14 cellular contexts compared by ENCODE assay signal in genomic region chr4:147596377-147596776, GRCh38. TPM values are rescaled to one million over a fixed set of nuclear protein-coding genes. Genes with fewer than 3 reads are reported as not detected.
A peak's percentile ranks its signal among the peaks of the same experiment; 100 is the strongest.
DNase-seq lines count a peak whose midpoint lies in the region; TF ChIP-seq lines count a peak whose summit lies in the region.
"Had no signal": no experiment of that assay in that cellular context is flagged by ENCODE, and none has a peak within 500 bp of the region (broad histone marks: within the 10 kb centered on the region; RNA-seq: fewer than 3 reads in every experiment).

No MANE protein-coding gene starts in this region.

- peak; percentile 47; the same call in 1 of the 2 replicates for TF ChIP-seq RAD21 in Ishikawa (IDR thresholded peaks at IDR 0.05; ENCODE audit: low read depth)

- TF ChIP-seq CTCF in GM13977 (IDR thresholded peaks at IDR 0.05; ENCODE audit: extremely low read depth, insufficient read depth, missing control alignments), result peak; percentile 19
- TF ChIP-seq CTCF in prostate gland (IDR thresholded peaks at IDR 0.05), result peak in 2 of 4 experiments; percentile 13 to 14
- TF ChIP-seq CTCF in adrenal gland (IDR thresholded peaks at IDR 0.05), result no peak

- 59% methylated on average over 1 of the region's 1 CpG for whole genome bisulfite sequencing in prostate gland
- WGBS in adrenal gland, 4 donors, result 57 to 65% (median 61%) methylated on average over 1 of the region's 1 CpG

- H3K27ac ChIP-seq in prostate gland (no peak overlapping the region), adrenal gland (no peak overlapping the region)
- H3K27ac ChIP-seq: gastroesophageal sphincter, left ventricle myocardium inferior, Peyer's patch had no signal

- H3K4me1 ChIP-seq in adipocyte (ENCODE audit: control insufficient read depth, insufficient read depth, low read length), result peaks cover 14% of the 10 kb centered on the region
- no peaks in the 10 kb centered on the region for H3K4me1 ChIP-seq in prostate gland (replicated peaks)
- no peaks in the 10 kb centered on the region for H3K4me1 ChIP-seq in adrenal gland (replicated peaks in 1 of 2)
- H3K4me1 ChIP-seq: left ventricle myocardium inferior, Peyer's patch had no signal

- in situ Hi-C loops in GM13977 (cut with MboI; ENCODE audit: low pct_unique_long_range_greater_than_20kb, low sequenced_read_pairs, unreplicated experiment), result loop anchor here (25.0 kb wide), 1 partner anchor 434 kb away; no protein-coding TSS in a partner anchor

- intact Hi-C loops in prostate gland (cut with DNase I) (no loop called here), adrenal gland (cut with DNase I) (loop anchor here in 1 of 2 donors (10.0 kb wide), 1 partner anchor 82 kb away; no protein-coding TSS in a partner anchor)

- no peaks in the 10 kb centered on the region for H3K36me3 ChIP-seq in adipocyte (ENCODE audit: control insufficient read depth, insufficient read depth, low read length, severe bottlenecking)
- no peaks in the 10 kb centered on the region for H3K36me3 ChIP-seq in prostate gland
- no peaks in the 10 kb centered on the region for H3K36me3 ChIP-seq in adrenal gland (replicated peaks in 1 of 2)
- H3K36me3 ChIP-seq: gastroesophageal sphincter, left ventricle myocardium inferior, Peyer's patch had no signal

- TF ChIP-seq EP300 in Ishikawa (IDR thresholded peaks at IDR 0.05; ENCODE audit: borderline replicate concordance), result no peak

- DNase-seq in GM13977 (ENCODE audit: low spot score) (peak; percentile 17), adipocyte (ENCODE audit: low read depth) (peak; percentile 52), kidney tubule cell (ENCODE audit: low spot score) (peak; percentile 55), cortex of kidney (lab: John Stamatoyannopoulos, UW) (no peak), prostate gland (ENCODE audit: low spot score) (no peak), adrenal gland (no peak), NCI-H526 treated with DMSO at 0.1 percent for 48 hours (lab: John Stamatoyannopoulos, UW) (no peak)
- DNase-seq: left ventricle myocardium inferior; NCI-H1694; Peyer's patch; stimulated activated CD4-positive, alpha-beta T cell treated with anti-CD3 and anti-CD28 coated beads, Interleukin-1b, Interleukin-23, amount 100 ng/mL, for 48 hours; stimulated activated naive CD4-positive, alpha-beta T cell had no signal

- no peak overlapping the region for H3K9ac ChIP-seq in adipocyte (ENCODE audit: low read length)

- H3K4me3 ChIP-seq in adipocyte (ENCODE audit: low read length) (no peak overlapping the region), prostate gland (no peak overlapping the region), adrenal gland (no peak overlapping the region)
- H3K4me3 ChIP-seq: gastroesophageal sphincter, left ventricle myocardium inferior, Peyer's patch had no signal

- no peak for TF ChIP-seq POLR2A in prostate gland (IDR thresholded peaks at IDR 0.05)
- TF ChIP-seq POLR2A in adrenal gland (IDR thresholded peaks at IDR 0.05), result no peak

- H3K9me3 ChIP-seq in adipocyte (ENCODE audit: control insufficient read depth, low read length) (no peaks in the 10 kb centered on the region), prostate gland (no peaks in the 10 kb centered on the region), adrenal gland (replicated peaks in 1 of 3) (no peaks in the 10 kb centered on the region)
- H3K9me3 ChIP-seq: gastroesophageal sphincter, left ventricle myocardium inferior, Peyer's patch had no signal

- H3K27me3 ChIP-seq in adipocyte (replicated peaks; ENCODE audit: control insufficient read depth, insufficient read depth, low read length) (no peaks in the 10 kb centered on the region), prostate gland (replicated peaks; ENCODE audit: insufficient read depth) (no peaks in the 10 kb centered on the region), adrenal gland (no peaks in the 10 kb centered on the region)
- H3K27me3 ChIP-seq: gastroesophageal sphincter, Peyer's patch had no signal

TF ChIP-seq in Ishikawa, 13 proteins besides CTCF, POLR2A, EP300 and RAD21:
- no peak for TF ChIP-seq NFIC (IDR thresholded peaks at IDR 0.05)
- TF ChIP-seq TAF1 (IDR thresholded peaks at IDR 0.05; ENCODE audit: low read depth), result no peak
- TF ChIP-seq FOXM1 (IDR thresholded peaks at IDR 0.05; ENCODE audit: borderline replicate concordance, low read depth), result no peak
- no peak for TF ChIP-seq ZBTB7A (IDR thresholded peaks at IDR 0.05; ENCODE audit: low read depth)
- TF ChIP-seq EGR1 (IDR thresholded peaks at IDR 0.05), result no peak
- no peak for TF ChIP-seq CEBPB (IDR thresholded peaks at IDR 0.05)
- no peak for TF ChIP-seq USF1 (IDR thresholded peaks at IDR 0.05)
- no peak for TF ChIP-seq TEAD4 (IDR thresholded peaks at IDR 0.05)
- no peak for TF ChIP-seq CREB1 (IDR thresholded peaks at IDR 0.05; ENCODE audit: low read depth)
- TF ChIP-seq, protein P1, sequence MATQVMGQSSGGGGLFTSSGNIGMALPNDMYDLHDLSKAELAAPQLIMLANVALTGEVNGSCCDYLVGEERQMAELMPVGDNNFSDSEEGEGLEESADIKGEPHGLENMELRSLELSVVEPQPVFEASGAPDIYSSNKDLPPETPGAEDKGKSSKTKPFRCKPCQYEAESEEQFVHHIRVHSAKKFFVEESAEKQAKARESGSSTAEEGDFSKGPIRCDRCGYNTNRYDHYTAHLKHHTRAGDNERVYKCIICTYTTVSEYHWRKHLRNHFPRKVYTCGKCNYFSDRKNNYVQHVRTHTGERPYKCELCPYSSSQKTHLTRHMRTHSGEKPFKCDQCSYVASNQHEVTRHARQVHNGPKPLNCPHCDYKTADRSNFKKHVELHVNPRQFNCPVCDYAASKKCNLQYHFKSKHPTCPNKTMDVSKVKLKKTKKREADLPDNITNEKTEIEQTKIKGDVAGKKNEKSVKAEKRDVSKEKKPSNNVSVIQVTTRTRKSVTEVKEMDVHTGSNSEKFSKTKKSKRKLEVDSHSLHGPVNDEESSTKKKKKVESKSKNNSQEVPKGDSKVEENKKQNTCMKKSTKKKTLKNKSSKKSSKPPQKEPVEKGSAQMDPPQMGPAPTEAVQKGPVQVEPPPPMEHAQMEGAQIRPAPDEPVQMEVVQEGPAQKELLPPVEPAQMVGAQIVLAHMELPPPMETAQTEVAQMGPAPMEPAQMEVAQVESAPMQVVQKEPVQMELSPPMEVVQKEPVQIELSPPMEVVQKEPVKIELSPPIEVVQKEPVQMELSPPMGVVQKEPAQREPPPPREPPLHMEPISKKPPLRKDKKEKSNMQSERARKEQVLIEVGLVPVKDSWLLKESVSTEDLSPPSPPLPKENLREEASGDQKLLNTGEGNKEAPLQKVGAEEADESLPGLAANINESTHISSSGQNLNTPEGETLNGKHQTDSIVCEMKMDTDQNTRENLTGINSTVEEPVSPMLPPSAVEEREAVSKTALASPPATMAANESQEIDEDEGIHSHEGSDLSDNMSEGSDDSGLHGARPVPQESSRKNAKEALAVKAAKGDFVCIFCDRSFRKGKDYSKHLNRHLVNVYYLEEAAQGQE (IDR thresholded peaks at IDR 0.05; ENCODE audit: low read depth), result no peak
- no peak for TF ChIP-seq YY1 (IDR thresholded peaks at IDR 0.05; ENCODE audit: low read depth)
- no peak for TF ChIP-seq MAX (IDR thresholded peaks at IDR 0.05)
- TF ChIP-seq TCF12 (IDR thresholded peaks at IDR 0.05; ENCODE audit: low read depth), result no peak

RNA-seq across cellular contexts. Expression of gene TMEM184C, which starts 20.8 kb away (rescaled TPM):
- 10 to 100 TPM; 34.7 to 48.0 TPM for total RNA-seq in prostate gland
- 10 to 100 TPM; 33.2 to 63.8 (median 40.6) TPM for total RNA-seq in adrenal gland
- 10 to 100 TPM in 1 of 3 donors, 1 to 10 TPM in 2; 4.0 to 47.4 (median 4.7) TPM for polyA plus RNA-seq in adrenal gland

Comparison
In these comparisons a context has a peak if more than half of its experiments do, and no peak if none do; other contexts are left out.
1. DNase-seq: peak in GM13977 (single experiment), adipocyte (single experiment) and kidney tubule cell (single experiment); none in cortex of kidney (single experiment), prostate gland (single experiment), adrenal gland (0 of 7) and NCI-H526 treated with DMSO at 0.1 percent for 48 hours (single experiment).